ENCODE assay signal across 17 cellular contexts in genomic region chr12:49777341-49777740, GRCh38.
"Had no signal": no experiment of that assay in that cellular context is flagged by ENCODE, and none has a peak within 500 bp of the region (broad histone marks: within the 10 kb centered on the region; RNA-seq: fewer than 3 reads in every experiment).

No MANE protein-coding gene starts in this region.

- H3K27me3 ChIP-seq: adrenal gland had no signal

- H3K4me3 ChIP-seq: adrenal gland, PC-9 had no signal

- H3K27ac ChIP-seq: adrenal gland, PC-9 had no signal

- DNase-seq: activated CD4-positive, alpha-beta memory T cell treated with anti-CD3 and anti-CD28 coated beads for 36 hours; activated CD4-positive, alpha-beta T cell treated with anti-CD3 and anti-CD28 coated beads, Interleukin-2, amount 10 ng/mL, durations not matched to agents 24 days and 14 days; activated CD4-positive, CD25-positive, alpha-beta regulatory T cell treated with anti-CD3 and anti-CD28 coated beads, Interleukin-2, amount 50 U/mL, for 72 hours; activated CD8-positive, alpha-beta memory T cell treated with anti-CD3 and anti-CD28 coated beads for 24 hours; activated naive CD4-positive, alpha-beta T cell treated with anti-CD3 and anti-CD28 coated beads, Interleukin-2, amount 50 U/mL, for 16 hours; activated naive CD8-positive, alpha-beta T cell treated with anti-CD3 and anti-CD28 coated beads, Interleukin-2, amount 10 ng/mL, durations not matched to agents 7 days and 5 days; activated T-cell treated with anti-CD3 and anti-CD28 coated beads, Interleukin-2, amount 50 U/mL, for 4 hours; adrenal gland; IMR-90; NCI-H1092; NCI-H2029; PC-9; SIG-M5; T-helper 17 cell; T-helper 9 cell had no signal

- H3K4me3 Mint-ChIP-seq: activated CD4-positive, alpha-beta memory T cell treated with anti-CD3 and anti-CD28 coated beads for 36 hours; activated CD4-positive, alpha-beta T cell treated with anti-CD3 and anti-CD28 coated beads, Interleukin-2, amount 10 ng/mL, durations not matched to agents 24 days and 14 days; activated naive CD8-positive, alpha-beta T cell treated with anti-CD3 and anti-CD28 coated beads, Interleukin-2, amount 10 ng/mL, durations not matched to agents 7 days and 5 days; activated T-cell treated with anti-CD3 and anti-CD28 coated beads, Interleukin-2, amount 50 U/mL, for 4 hours; T-helper 17 cell; WTC11 had no signal

- H3K36me3 Mint-ChIP-seq: activated CD4-positive, alpha-beta memory T cell treated with anti-CD3 and anti-CD28 coated beads for 36 hours; activated naive CD8-positive, alpha-beta T cell treated with anti-CD3 and anti-CD28 coated beads, Interleukin-2, amount 10 ng/mL, durations not matched to agents 7 days and 5 days; WTC11 had no signal

- H3K4me1 ChIP-seq: adrenal gland had no signal

- H3K27ac Mint-ChIP-seq: activated CD4-positive, alpha-beta memory T cell treated with anti-CD3 and anti-CD28 coated beads for 36 hours; activated CD4-positive, alpha-beta T cell treated with anti-CD3 and anti-CD28 coated beads, Interleukin-2, amount 10 ng/mL, durations not matched to agents 24 days and 14 days; activated T-helper 2 cell treated with anti-CD3 and anti-CD28 coated beads, Interferon-gamma antibody, Interleukin-2, Interleukin-4, amounts not matched to agents 10 μg/mL and 5 μg/mL and 100 μg/mL, durations not matched to agents 14 hours and 24 hours and 36 hours; T-helper 17 cell; WTC11 had no signal

- H3K36me3 ChIP-seq: adrenal gland had no signal

- H3K9me3 ChIP-seq: adrenal gland had no signal

- H3K9me3 Mint-ChIP-seq: activated CD4-positive, alpha-beta memory T cell treated with anti-CD3 and anti-CD28 coated beads for 36 hours; activated CD4-positive, alpha-beta T cell treated with anti-CD3 and anti-CD28 coated beads, Interleukin-2, amount 10 ng/mL, durations not matched to agents 24 days and 14 days; activated naive CD8-positive, alpha-beta T cell treated with anti-CD3 and anti-CD28 coated beads, Interleukin-2, amount 10 ng/mL, durations not matched to agents 7 days and 5 days; activated T-cell treated with anti-CD3 and anti-CD28 coated beads, Interleukin-2, amount 50 U/mL, for 4 hours; activated T-helper 2 cell treated with anti-CD3 and anti-CD28 coated beads, Interferon-gamma antibody, Interleukin-2, Interleukin-4, amounts not matched to agents 10 μg/mL and 5 μg/mL and 100 μg/mL, durations not matched to agents 14 hours and 24 hours and 36 hours; WTC11 had no signal
